In genomic region chr5:149605354-149605997, GRCh38 we compare ENCODE assay signal across 1 cellular context.
A peak's percentile ranks its signal among the peaks of the same experiment; 100 is the strongest.
TF ChIP-seq lines count a peak whose summit lies in the region.

No MANE protein-coding gene starts in this region.

TF ChIP-seq in H1, 55 proteins besides CTCF, POLR2A, EP300 and RAD21:
- peak; percentile 82; the same call in 1 of the 2 replicates for TF ChIP-seq KDM1A (IDR thresholded peaks at IDR 0.05; ENCODE audit: borderline replicate concordance, low read length)
- no peak for TF ChIP-seq SUZ12 (IDR thresholded peaks at IDR 0.05; ENCODE audit: low read length)
